8 cellular contexts compared by ENCODE assay signal in genomic region chr13:39856714-39857113, GRCh38.
"Had no signal": no experiment of that assay in that cellular context is flagged by ENCODE, and none has a peak within 500 bp of the region (broad histone marks: within the 10 kb centered on the region; RNA-seq: fewer than 3 reads in every experiment).

No MANE protein-coding gene starts in this region.

- H3K27ac ChIP-seq: GM23248 had no signal

- H2AFZ ChIP-seq: GM23248 had no signal

- H3K9me3 ChIP-seq: HAP-1 had no signal

- H3K4me2 ChIP-seq: GM23338 had no signal

- H3K36me3 ChIP-seq: HAP-1 had no signal

- H3K4me3 ChIP-seq: GM23248, GM23338, HAP-1 had no signal

- H3K9ac ChIP-seq: GM23248 had no signal

- DNase-seq: GM23248, GOT3, H7, H9, HCEC 1CT, HFFc6 had no signal

- H3K4me1 ChIP-seq: HAP-1 had no signal
